7 cellular contexts compared by ENCODE assay signal in genomic region chr12:122951979-122952892, GRCh38. TPM values are rescaled to one million over a fixed set of nuclear protein-coding genes. Genes with fewer than 3 reads are reported as not detected.
DNase-seq lines count a peak whose midpoint lies in the region; ATAC-seq and TF ChIP-seq lines count a peak whose summit lies in the region.

No MANE protein-coding gene starts in this region.

- H2BK15ac ChIP-seq in mesendoderm (replicated peaks; ENCODE audit: low read depth) = no peak overlapping the region

- no peaks in the 10 kb centered on the region for H3K79me1 ChIP-seq in mesendoderm (ENCODE audit: low read length)

- H3K4ac ChIP-seq in mesendoderm (ENCODE audit: low read depth, low read length) = no peak overlapping the region

- H3K4me1 ChIP-seq in mesendoderm (ENCODE audit: control insufficient read depth, low read depth, low read length) = no peaks in the 10 kb centered on the region

- H4K8ac ChIP-seq in mesendoderm (ENCODE audit: low read depth, low read length) = no peak overlapping the region

- peak; percentile 89 for TF ChIP-seq CTCF in GM13976 (IDR thresholded peaks at IDR 0.05; ENCODE audit: borderline replicate concordance, control extremely low read depth, extremely low read depth, insufficient read depth, missing control alignments)

- no peak overlapping the region for H3K27ac ChIP-seq in mesendoderm (ENCODE audit: low read depth, low read length)

- DNase-seq in GM13976 (ENCODE audit: low spot score) (peak; percentile 88), NCI-H460 (ENCODE audit: extremely low read depth, low read depth) (peak; percentile 82), mesendoderm (peak; percentile 66)
- peak; percentile 74 to 81 for DNase-seq in activated CD4-positive, alpha-beta T cell treated with anti-CD3 and anti-CD28 coated beads, Interleukin-2, amount 50 U/mL, for 48 hours
- peak; percentile 60 for DNase-seq in effector CD4-positive, alpha-beta T cell
- peak; percentile 52 to 57 for DNase-seq in stimulated activated CD8-positive, alpha-beta memory T cell treated with anti-CD3 and anti-CD28 coated beads, Interleukin-2, amount 100 ng/mL, for 48 hours (ENCODE audit: low read depth in 2 of 2)

- H3K4me2 ChIP-seq in mesendoderm (ENCODE audit: low read length) = no peak overlapping the region

- H4K5ac ChIP-seq in mesendoderm (ENCODE audit: low read length) = no peak overlapping the region

- H2AK5ac ChIP-seq in mesendoderm (ENCODE audit: low read length) = no peak overlapping the region

- H2BK120ac ChIP-seq in mesendoderm (ENCODE audit: low read depth, low read length) = no peak overlapping the region

- no peaks in the 10 kb centered on the region for H3K79me2 ChIP-seq in mesendoderm (ENCODE audit: control insufficient read depth, insufficient read depth, low read length)

- H3K4me3 ChIP-seq in mesendoderm (ENCODE audit: low read length) = no peak overlapping the region

- H3K27me3 ChIP-seq in mesendoderm (ENCODE audit: insufficient read depth, low read length, poor library complexity) = no peaks in the 10 kb centered on the region

- H2BK5ac ChIP-seq in mesendoderm (ENCODE audit: low read length) = no peak overlapping the region

- H3K56ac ChIP-seq in mesendoderm (ENCODE audit: low read length) = no peak overlapping the region

- H3K36me3 ChIP-seq in mesendoderm (ENCODE audit: control insufficient read depth, insufficient read depth, low read length) = no peaks in the 10 kb centered on the region

- no peak overlapping the region for H3K9ac ChIP-seq in mesendoderm (ENCODE audit: low read length)

- H3K23ac ChIP-seq in mesendoderm (ENCODE audit: low read length) = no peak overlapping the region

- peak; percentile 49 for ATAC-seq in HG03060 (IDR thresholded peaks at IDR 0.05; ENCODE audit: low read depth, unreplicated experiment)

- no peak overlapping the region for H3K18ac ChIP-seq in mesendoderm (ENCODE audit: low read length)

- no CpG with 5 or more reads among the region's 12 CpGs for WGBS in mesendoderm (ENCODE audit: extremely low coverage, insufficient coverage, low lambda C conversion rate)

- in situ Hi-C loops in GM13976 (cut with MboI; ENCODE audit: low sequenced_read_pairs, unreplicated experiment) = loop anchor here (5.0 kb wide), 1 partner anchor 95 kb away; no protein-coding TSS in a partner anchor

RNA-seq across cellular contexts. Expression of gene ABCB9, which starts 14.0 kb away (rescaled TPM):
- 2.7 and 3.9 TPM in 2 replicates for total RNA-seq in NCI-H460 (2014; rRNA removed; shearing (Covaris generic))
- polyA plus RNA-seq in NCI-H460 (2014; cell fraction: nucleus; rRNA removed) = 8.2 and 8.3 TPM in 2 replicates
- polyA plus RNA-seq in mesendoderm (2013, experiment 1 of 2) = 1.4 TPM
- 1.2 TPM for polyA plus RNA-seq in mesendoderm (2013, experiment 2 of 2)

RNA-seq across cellular contexts. Expression of gene OGFOD2, which starts 22.8 kb away (rescaled TPM):
- total RNA-seq in NCI-H460 (2014; rRNA removed; shearing (Covaris generic)) = 21.0 and 21.4 TPM in 2 replicates
- 59.6 and 69.4 TPM in 2 replicates for polyA plus RNA-seq in NCI-H460 (2014; cell fraction: nucleus; rRNA removed)
- polyA plus RNA-seq in mesendoderm (2013, experiment 1 of 2) = 5.2 TPM
- 4.9 TPM for polyA plus RNA-seq in mesendoderm (2013, experiment 2 of 2)

RNA-seq across cellular contexts. Expression of gene ARL6IP4, which starts 28.2 kb away (rescaled TPM):
- total RNA-seq in NCI-H460 (2014; rRNA removed; shearing (Covaris generic)) = 209 and 227 TPM in 2 replicates
- 331 and 369 TPM in 2 replicates for polyA plus RNA-seq in NCI-H460 (2014; cell fraction: nucleus; rRNA removed)
- polyA plus RNA-seq in mesendoderm (2013, experiment 1 of 2) = 118 TPM
- polyA plus RNA-seq in mesendoderm (2013, experiment 2 of 2) = 115 TPM

RNA-seq across cellular contexts. Expression of gene VPS37B, which starts 56.3 kb away (rescaled TPM):
- total RNA-seq in NCI-H460 (2014; rRNA removed; shearing (Covaris generic)) = 13.1 and 15.8 TPM in 2 replicates
- 7.5 and 12.3 TPM in 2 replicates for polyA plus RNA-seq in NCI-H460 (2014; cell fraction: nucleus; rRNA removed)
- 8.6 TPM for polyA plus RNA-seq in mesendoderm (2013, experiment 1 of 2)
- polyA plus RNA-seq in mesendoderm (2013, experiment 2 of 2) = 8.4 TPM
